In genomic region chr22:30992565-30992964, GRCh38 we compare ENCODE assay signal across 29 cellular contexts.
"Had no signal": no experiment of that assay in that cellular context is flagged by ENCODE, and none has a peak within 500 bp of the region (broad histone marks: within the 10 kb centered on the region; RNA-seq: fewer than 3 reads in every experiment).

No MANE protein-coding gene starts in this region.

- H3K27ac ChIP-seq: cardiac muscle cell, KMS-11, Peyer's patch, SJSA1 had no signal

- H3K36me3 ChIP-seq: cardiac muscle cell, Peyer's patch, SJSA1 had no signal

- DNase-seq: activated CD4-positive, alpha-beta T cell treated with anti-CD3 and anti-CD28 coated beads, Interleukin-2, amount 10 ng/mL, durations not matched to agents 24 days and 14 days; activated CD4-positive, alpha-beta T cell treated with anti-CD3 and anti-CD28 coated beads, Interleukin-2, amount 50 U/mL, for 4 hours; activated CD8-positive, alpha-beta T cell treated with anti-CD3 and anti-CD28 coated beads for 36 hours; activated effector memory CD4-positive, alpha-beta T cell treated with anti-CD3 and anti-CD28 coated beads, Interleukin-2, amount 50 U/mL, for 16 hours; activated naive CD4-positive, alpha-beta T cell; activated naive CD4-positive, alpha-beta T cell treated with anti-CD3 and anti-CD28 coated beads, Interleukin-2, amount 50 U/mL, for 16 hours; activated naive CD8-positive, alpha-beta T cell treated with anti-CD3 and anti-CD28 coated beads, Interleukin-2, amount 10 ng/mL, durations not matched to agents 7 days and 5 days; activated T-cell treated with anti-CD3 and anti-CD28 coated beads, Interleukin-2, amount 50 U/mL, for 1 hour; activated T-cell treated with anti-CD3 and anti-CD28 coated beads, Interleukin-2, amount 50 U/mL, for 72 hours; amygdala; NCI-H1048; NCI-H146; NCI-H187; NCI-H2029 treated with DMSO at 0.1 percent for 48 hours; NCI-H2107; NCI-H2171; NCI-H510A; NCI-H526; NCI-H748 treated with DMSO at 0.1 percent for 48 hours; NK-92 treated with Interleukin-12 subunit alpha and Interleukin-12 subunit beta, amount 100 ng/mL, for 24 hours; PC-3; Peyer's patch; RPMI8226; SHP77 treated with DMSO at 0.1 percent for 48 hours; SK-N-SH had no signal

- H3K9ac ChIP-seq: KMS-11, SK-N-SH had no signal

- H3K9me3 ChIP-seq: Peyer's patch, SK-N-SH had no signal

- H3K4me2 ChIP-seq: KMS-11, SK-N-SH had no signal

- H3K4me1 ChIP-seq: Peyer's patch, SJSA1 had no signal

- H3K4me3 ChIP-seq: cardiac muscle cell, Peyer's patch, SJSA1 had no signal

- FAIRE-seq: TTC549 had no signal

- H3K27me3 ChIP-seq: cardiac muscle cell, Peyer's patch, SJSA1 had no signal
